9 cellular contexts compared by ENCODE assay signal in genomic region chr19:19110410-19111137, GRCh38. TPM values are rescaled to one million over a fixed set of nuclear protein-coding genes. Genes with fewer than 3 reads are reported as not detected.
DNase-seq lines count a peak whose midpoint lies in the region; ATAC-seq and TF ChIP-seq lines count a peak whose summit lies in the region.
"Had no signal": no experiment of that assay in that cellular context is flagged by ENCODE, and none has a peak within 500 bp of the region (broad histone marks: within the 10 kb centered on the region; RNA-seq: fewer than 3 reads in every experiment).

No MANE protein-coding gene starts in this region.

- H3K36me3 ChIP-seq in H7 (replicated peaks; ENCODE audit: control insufficient read depth, insufficient read depth, low read length): no peaks in the 10 kb centered on the region

- TF ChIP-seq CTCF in AG10803 (conservative IDR thresholded peaks at IDR 0.05; ENCODE audit: low read length) (0 out of 2 replicates have a peak, but pooled peaks have one; percentile 12), chondrocyte (IDR thresholded peaks at IDR 0.05) (peak; percentile 69)

- ATAC-seq in memory B cell (ENCODE audit: low read depth) (peak; percentile 69), HG03159 (IDR thresholded peaks at IDR 0.05; ENCODE audit: unreplicated experiment) (no peak)
- ATAC-seq: Panc1 had no signal

- H3K27me3 ChIP-seq in H7 (ENCODE audit: control insufficient read depth, insufficient read depth, low read length): no peaks in the 10 kb centered on the region

- H3K27me3 Mint-ChIP-seq in chondrocyte (ENCODE audit: low read depth) (no peaks in the 10 kb centered on the region), memory B cell (no peaks in the 10 kb centered on the region)

- peaks cover 1% of the 10 kb centered on the region for H3K36me3 Mint-ChIP-seq in chondrocyte (ENCODE audit: low read depth)
- H3K36me3 Mint-ChIP-seq in memory B cell: peaks cover 11% of the 10 kb centered on the region

- H3K9me3 Mint-ChIP-seq in chondrocyte (ENCODE audit: low read depth) (no peaks in the 10 kb centered on the region), memory B cell (no peaks in the 10 kb centered on the region)

- H3K27ac Mint-ChIP-seq in chondrocyte (ENCODE audit: unreplicated experiment): no peak overlapping the region
- no peak overlapping the region for H3K27ac Mint-ChIP-seq in memory B cell

- H3K4me3 Mint-ChIP-seq in chondrocyte (ENCODE audit: unreplicated experiment) (no peak overlapping the region), memory B cell (peak overlapping the region; percentile 11)

- no peak overlapping the region for H3K4me3 ChIP-seq in AG10803 (ENCODE audit: low read length)
- H3K4me3 ChIP-seq in H7 (ENCODE audit: insufficient read depth, low read depth, low read length): no peak overlapping the region; the same call in 1 of the 2 replicates

- H3K4me1 Mint-ChIP-seq in chondrocyte (ENCODE audit: low read depth) (peaks cover 16% of the 10 kb centered on the region), memory B cell (peaks cover 12% of the 10 kb centered on the region)

- DNase-seq in AG10803 (ENCODE audit: low read depth): no peak
- DNase-seq in H7: peak; percentile 49
- no peak for DNase-seq in chondrocyte (ENCODE audit: low spot score)
- DNase-seq in memory B cell (ENCODE audit: low spot score in 2 of 2): no peak
- no peak for DNase-seq in DMS153 (lab: John Stamatoyannopoulos, UW)
- no peak for DNase-seq in DMS79 (lab: John Stamatoyannopoulos, UW)
- DNase-seq in NCI-H1092 (lab: John Stamatoyannopoulos, UW): no peak

RNA-seq across cellular contexts. Expression of gene TMEM161A, which starts 27.7 kb away (rescaled TPM):
- 26.6 and 36.3 TPM in 2 replicates for total RNA-seq in H7 (2014; rRNA removed; shearing (Covaris generic))
- 21.9 to 27.1 TPM (median 26.0 TPM) in 3 replicates for total RNA-seq in chondrocyte

RNA-seq across cellular contexts. Expression of gene SLC25A42, which starts 46.8 kb away (rescaled TPM):
- total RNA-seq in H7 (2014; rRNA removed; shearing (Covaris generic)): 4.8 and 8.0 TPM in 2 replicates
- total RNA-seq in chondrocyte: 8.2 to 13.0 TPM (median 8.9 TPM) in 3 replicates

RNA-seq across cellular contexts. Expression of gene MEF2B, which starts 59.5 kb away (rescaled TPM):
- total RNA-seq in H7 (2014; rRNA removed; shearing (Covaris generic)): 0.80 TPM in 1 of 2 replicates, not detected in the other
- 1.2 to 1.4 TPM in 2 of 3 replicates, not detected in the other for total RNA-seq in chondrocyte
